In genomic region chr14:76280221-76280620, GRCh38 we compare ENCODE assay signal across 19 cellular contexts.
"Had no signal": no experiment of that assay in that cellular context is flagged by ENCODE, and none has a peak within 500 bp of the region (broad histone marks: within the 10 kb centered on the region; RNA-seq: fewer than 3 reads in every experiment).

No MANE protein-coding gene starts in this region.

- ATAC-seq: left lobe of liver; natural killer cell; right cardiac atrium; stimulated activated effector memory CD8-positive, alpha-beta T cell treated with anti-CD3 and anti-CD28 coated beads, Interleukin-12 subunit alpha, Interleukin-12 subunit beta, amount 100 ng/mL, for 72 hours had no signal

- H3K36me3 ChIP-seq: neutrophil, sigmoid colon, stomach, thyroid gland, upper lobe of left lung had no signal

- DNase-seq: cerebellar nuclear complex; dorsolateral prefrontal cortex; effector memory CD4-positive, alpha-beta T cell; erythroblast; kidney; natural killer cell; right cardiac atrium; sigmoid colon; stimulated activated CD4-positive, alpha-beta T cell treated with anti-CD3 and anti-CD28 coated beads, Interleukin-2, amount 100 ng/mL, for 24 hours; stimulated activated CD4-positive, alpha-beta T cell treated with anti-CD3 and anti-CD28 coated beads, Interleukin-4, amount 100 ng/mL, for 24 hours; stimulated activated naive CD4-positive, alpha-beta T cell treated with Interleukin-2 at 50 U/mL for 16 hours; stomach; thyroid gland; upper lobe of left lung had no signal

- H3K9me3 ChIP-seq: neutrophil, sigmoid colon, stomach, thyroid gland, upper lobe of left lung had no signal

- H3K79me2 ChIP-seq: parathyroid adenoma had no signal

- H3K27ac ChIP-seq: dorsolateral prefrontal cortex, neutrophil, parathyroid adenoma, sigmoid colon, stomach, thyroid gland, upper lobe of left lung had no signal

- H3K9ac ChIP-seq: parathyroid adenoma had no signal

- H2AFZ ChIP-seq: parathyroid adenoma had no signal

- H3K4me1 ChIP-seq: parathyroid adenoma, sigmoid colon, stomach, thyroid gland, upper lobe of left lung had no signal

- H3K4me3 ChIP-seq: dorsolateral prefrontal cortex, lung, sigmoid colon, stomach, thyroid gland, upper lobe of left lung had no signal

- H3K27me3 ChIP-seq: dorsolateral prefrontal cortex, sigmoid colon, stomach, thyroid gland, upper lobe of left lung had no signal
